In the genomic region with DNA sequence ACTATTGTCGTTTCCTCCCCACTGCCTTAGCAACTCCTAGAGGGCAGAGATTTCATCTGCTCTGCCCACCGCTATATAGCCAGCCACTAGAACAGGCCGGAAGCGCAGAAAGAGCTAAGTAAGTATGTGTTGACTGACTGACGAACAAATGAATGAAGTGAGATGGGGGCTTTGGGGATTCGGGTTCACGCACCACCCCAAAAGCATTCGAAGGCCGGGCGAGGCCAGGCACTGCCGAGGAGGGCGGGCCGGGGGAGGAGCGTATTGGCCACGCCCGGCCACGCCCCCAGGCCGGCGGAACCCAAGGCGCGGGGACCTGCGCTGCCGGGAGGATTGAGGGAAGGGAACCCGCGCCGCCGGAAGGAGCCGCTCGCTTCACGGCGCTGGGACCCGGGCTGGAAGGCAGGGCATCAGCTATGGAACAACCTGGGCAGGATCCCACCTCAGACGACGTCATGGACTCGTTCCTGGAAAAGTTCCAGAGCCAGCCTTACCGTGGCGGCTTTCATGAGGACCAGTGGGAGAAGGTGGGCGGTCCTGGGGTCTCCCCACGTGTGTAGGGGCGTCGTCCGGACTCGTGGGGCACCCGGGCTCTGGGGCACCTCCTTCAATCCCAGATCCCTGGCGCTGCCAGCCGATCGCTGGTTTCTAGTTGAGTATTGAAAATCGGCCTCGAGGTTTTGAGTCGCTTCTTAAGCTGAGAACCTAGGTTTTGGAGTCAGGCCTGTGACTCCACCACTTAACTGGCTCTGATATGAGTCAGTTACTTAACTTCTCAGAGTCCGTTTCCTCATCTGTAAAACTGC, we compare ENCODE assay signal across 8 cellular contexts. TPM values are rescaled to one million over a fixed set of nuclear protein-coding genes. Genes with fewer than 3 reads are reported as not detected.
A peak's percentile ranks its signal among the peaks of the same experiment; 100 is the strongest.
DNase-seq lines count a peak whose midpoint lies in the region; ATAC-seq and TF ChIP-seq lines count a peak whose summit lies in the region.

A gene with protein sequence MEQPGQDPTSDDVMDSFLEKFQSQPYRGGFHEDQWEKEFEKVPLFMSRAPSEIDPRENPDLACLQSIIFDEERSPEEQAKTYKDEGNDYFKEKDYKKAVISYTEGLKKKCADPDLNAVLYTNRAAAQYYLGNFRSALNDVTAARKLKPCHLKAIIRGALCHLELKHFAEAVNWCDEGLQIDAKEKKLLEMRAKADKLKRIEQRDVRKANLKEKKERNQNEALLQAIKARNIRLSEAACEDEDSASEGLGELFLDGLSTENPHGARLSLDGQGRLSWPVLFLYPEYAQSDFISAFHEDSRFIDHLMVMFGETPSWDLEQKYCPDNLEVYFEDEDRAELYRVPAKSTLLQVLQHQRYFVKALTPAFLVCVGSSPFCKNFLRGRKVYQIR (plus strand): TSS at position 369 of the 806 bp plus-strand sequence. CDS start 48 bp downstream, at position 417.

- H3K4me3 ChIP-seq in GM12864 (ENCODE audit: low read depth, low read length), result peak within 1 kb of the TSS; percentile 96
- peak within 1 kb of the TSS; percentile 84 for H3K4me3 ChIP-seq in adipocyte (ENCODE audit: low read length)
- peak within 1 kb of the TSS; percentile 49 to 94 (median 86) for H3K4me3 ChIP-seq in heart left ventricle
- H3K4me3 ChIP-seq in transverse colon, result peak within 1 kb of the TSS; percentile 70 to 95 (median 86)

- peak within 1 kb of the TSS in 11 of 12 donors; percentile 40 to 82 (median 74) for H3K27ac ChIP-seq in heart left ventricle
- H3K27ac ChIP-seq in transverse colon, result peak within 1 kb of the TSS; percentile 78 to 89 (median 85)

- TF ChIP-seq CTCF in GM12864 (IDR thresholded peaks at IDR 0.05; ENCODE audit: low read depth, low read length, missing control alignments) (no peak), heart left ventricle (IDR thresholded peaks at IDR 0.05) (peak in 2 of 12 donors; percentile 8 to 21), transverse colon (IDR thresholded peaks at IDR 0.05) (peak in 3 of 5 experiments; percentile 6 to 19 (median 9))

- ATAC-seq in HG02623 (IDR thresholded peaks at IDR 0.05; ENCODE audit: unreplicated experiment) (peak; percentile 95), heart left ventricle (peak; percentile 93 to 99 (median 98))

- DNase-seq in GM12864 (ENCODE audit: low read depth), result peak; percentile 27
- DNase-seq in NCI-H1105 (lab: John Stamatoyannopoulos, UW), result peak; percentile 83
- DNase-seq in T follicular helper cell (ENCODE audit: low read depth), result peak; percentile 74
- DNase-seq in adipocyte (ENCODE audit: low read depth), result peak; percentile 95
- peak; percentile 85 to 93 (median 86) for DNase-seq in heart left ventricle
- DNase-seq in pons (ENCODE audit: low spot score), result peak; percentile 79
- peak; percentile 87 for DNase-seq in transverse colon

- H3K27me3 ChIP-seq in adipocyte (replicated peaks; ENCODE audit: control insufficient read depth, insufficient read depth, low read length) (peaks cover 4% of the 10 kb centered on the region), heart left ventricle (no peaks in the 10 kb centered on the region), transverse colon (no peaks in the 10 kb centered on the region)

- WGBS in heart left ventricle, 4 donors, result 0 to 1% (median 1%) methylated on average over 29 to 51 of the region's 51 CpGs
- 0 to 1% methylated on average over 2 to 51 of the region's 51 CpGs for WGBS in transverse colon (ENCODE audit: low coverage in 1 of 2), 2 donors

- H3K4me1 ChIP-seq in adipocyte (ENCODE audit: control insufficient read depth, insufficient read depth, low read length) (peaks cover 15% of the 10 kb centered on the region), heart left ventricle (peaks cover 0 to 23% (median 12%) of the 10 kb centered on the region in 12 donors), transverse colon (peaks cover 7 to 21% (median 11%) of the 10 kb centered on the region in 4 donors)

- in situ Hi-C loops in transverse colon (cut with MboI; ENCODE audit: low pct_ligation_motif_present in 1 of 4, low pct_unique_long_range_greater_than_20kb in 1 of 4, low sequenced_read_pairs in 3 of 4), result no loop called here

- H3K9me3 ChIP-seq in adipocyte (ENCODE audit: control insufficient read depth, low read length) (no peaks in the 10 kb centered on the region), heart left ventricle (no peaks in the 10 kb centered on the region), transverse colon (no peaks in the 10 kb centered on the region)

- H3K9ac ChIP-seq in adipocyte (ENCODE audit: low read length), result peak within 1 kb of the TSS; percentile 92

- intact Hi-C loops in heart left ventricle (cut with DNase I) (loop anchor here in 4 of 10 donors (1.0 to 5.0 kb wide), 3 partner anchors 47 to 49 kb away; a partner anchor contains a TSS), transverse colon (cut with DNase I; ENCODE audit: low total_unique reads) (loop anchor here (5.0 kb wide), 1 partner anchor 1217 kb away; no protein-coding TSS in a partner anchor)

- TF ChIP-seq EP300 in transverse colon (IDR thresholded peaks at IDR 0.05; ENCODE audit: low read depth), result no peak

- TF ChIP-seq POLR2A in heart left ventricle (IDR thresholded peaks at IDR 0.05) (peak in 1 of 2 donors; percentile 75), transverse colon (IDR thresholded peaks at IDR 0.05) (peak; percentile 58)

- H3K36me3 ChIP-seq in adipocyte (ENCODE audit: control insufficient read depth, insufficient read depth, low read length, severe bottlenecking) (peaks cover 32% of the 10 kb centered on the region), heart left ventricle (peaks cover 0 to 36% (median 31%) of the 10 kb centered on the region in 9 donors), transverse colon (peaks cover 0 to 19% (median 9%) of the 10 kb centered on the region in 4 donors)

RNA-seq across cellular contexts. Expression of the gene that starts here (rescaled TPM):
- total RNA-seq in heart left ventricle (10 to 100 TPM in 8 of 9 donors, 1 to 10 TPM in 1; 9.5 to 24.0 (median 15.2) TPM), transverse colon (10 to 100 TPM in 2 of 4 donors, 1 to 10 TPM in 2; 1.8 to 33.7 (median 15.2) TPM)
- 10 to 100 TPM in 1 of 2 donors, 1 to 10 TPM in 1; 9.9 to 24.1 TPM for polyA plus RNA-seq in heart left ventricle

Comparison
In these comparisons a context has a peak if more than half of its experiments do, and no peak if none do; other contexts are left out.
1. Peak in every context shown above with its lines: DNase-seq, ATAC-seq, H3K4me3 ChIP-seq and H3K27ac ChIP-seq.
2. DNase-seq: peak in every context shown above with its lines; median percentile 95 in adipocyte; 87 in transverse colon; 86 in heart left ventricle; 83 in NCI-H1105; 79 in pons; 74 in T follicular helper cell; 27 in GM12864.